In the genomic region with DNA sequence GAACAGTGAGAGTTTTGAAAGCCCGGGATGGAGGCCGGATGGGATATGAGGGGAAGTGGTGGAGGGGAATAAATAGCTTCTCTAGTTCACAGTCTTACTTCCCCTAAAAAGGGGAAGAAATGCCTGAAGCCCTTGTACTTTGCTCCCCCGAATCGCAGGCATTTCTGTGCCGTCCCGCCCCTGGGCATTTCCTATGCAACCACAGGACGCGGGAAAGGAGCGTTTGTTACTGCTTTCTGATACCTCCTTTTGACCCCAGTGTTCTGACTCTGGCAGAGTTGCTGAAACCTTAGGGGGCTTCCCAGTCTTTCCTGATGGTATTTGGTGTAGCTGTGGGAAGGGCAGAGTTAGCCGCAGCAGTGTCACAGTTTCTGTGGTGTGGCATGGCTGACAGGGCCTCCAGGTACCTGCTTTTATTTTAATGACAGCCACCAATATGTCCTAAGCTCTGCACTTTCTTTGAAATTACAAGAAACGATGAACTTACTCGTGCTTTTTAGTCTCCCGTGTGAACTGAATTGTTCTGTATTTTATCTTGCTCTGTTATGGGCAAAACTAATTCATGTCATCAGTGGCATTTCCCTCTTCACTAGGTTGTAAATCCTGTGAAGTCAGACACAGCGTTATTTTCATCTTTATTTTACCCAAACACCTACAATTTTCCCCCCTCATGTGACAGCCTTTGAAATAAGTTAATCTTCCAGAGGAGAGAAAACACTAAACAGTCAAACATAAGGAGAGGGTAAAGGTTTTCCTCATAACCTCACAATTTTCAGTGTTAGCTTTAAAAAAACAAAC, we compare ENCODE assay signal across 8 cellular contexts. TPM values are rescaled to one million over a fixed set of nuclear protein-coding genes. Genes with fewer than 3 reads are reported as not detected.
A peak's percentile ranks its signal among the peaks of the same experiment; 100 is the strongest.
DNase-seq lines count a peak whose midpoint lies in the region; ATAC-seq and TF ChIP-seq lines count a peak whose summit lies in the region.

No MANE protein-coding gene starts in this region.

- TF ChIP-seq POLR2A in upper lobe of left lung (IDR thresholded peaks at IDR 0.05): no peak

- peak overlapping the region; percentile 65 for H3K4me2 ChIP-seq in hepatocyte

- no peak for TF ChIP-seq EP300 in upper lobe of left lung (IDR thresholded peaks at IDR 0.05)

- H3K27ac Mint-ChIP-seq in activated naive CD4-positive, alpha-beta T cell treated with anti-CD3 and anti-CD28 coated beads, Interleukin-2, amount 50 U/mL, for 24 hours: no peak overlapping the region
- no peak overlapping the region for H3K27ac Mint-ChIP-seq in activated naive CD4-positive, alpha-beta T cell treated with anti-CD3 and anti-CD28 coated beads for 36 hours

- peaks cover 37% of the 10 kb centered on the region for H4K20me1 ChIP-seq in hepatocyte (ENCODE audit: insufficient read depth, poor library complexity, severe bottlenecking)

- peaks cover 57% of the 10 kb centered on the region for H3K4me1 ChIP-seq in hepatocyte (ENCODE audit: insufficient read depth)
- H3K4me1 ChIP-seq in upper lobe of left lung: peaks cover 37 to 76% (median 47%) of the 10 kb centered on the region in 4 donors

- peak overlapping the region; percentile 89 for H3K27ac ChIP-seq in hepatocyte
- H3K27ac ChIP-seq in upper lobe of left lung: peak overlapping the region; percentile 40 to 84 (median 54)

- intact Hi-C loops in activated naive CD4-positive, alpha-beta T cell treated with anti-CD3 and anti-CD28 coated beads for 36 hours (cut with micrococcal nuclease): loop anchor here (1.0 to 5.0 kb wide), 5 partner anchors 27 to 216 kb away; no protein-coding TSS in a partner anchor

- H3K9me3 ChIP-seq in hepatocyte (ENCODE audit: low read depth): no peaks in the 10 kb centered on the region
- H3K9me3 ChIP-seq in upper lobe of left lung: no peaks in the 10 kb centered on the region

- H3K4me1 Mint-ChIP-seq in activated naive CD4-positive, alpha-beta T cell treated with anti-CD3 and anti-CD28 coated beads, Interleukin-2, amount 50 U/mL, for 24 hours: peaks cover 84% of the 10 kb centered on the region
- H3K4me1 Mint-ChIP-seq in activated naive CD4-positive, alpha-beta T cell treated with anti-CD3 and anti-CD28 coated beads for 36 hours (ENCODE audit: low read depth): peaks cover 76% of the 10 kb centered on the region

- H3K27me3 ChIP-seq in hepatocyte (no peaks in the 10 kb centered on the region), upper lobe of left lung (no peaks in the 10 kb centered on the region)

- peak overlapping the region; percentile 69 for H3K4me3 Mint-ChIP-seq in activated naive CD4-positive, alpha-beta T cell treated with anti-CD3 and anti-CD28 coated beads, Interleukin-2, amount 50 U/mL, for 24 hours
- no peak overlapping the region for H3K4me3 Mint-ChIP-seq in activated naive CD4-positive, alpha-beta T cell treated with anti-CD3 and anti-CD28 coated beads for 36 hours

- ATAC-seq in upper lobe of left lung (ENCODE audit: low FRiP score in 2 of 2): peak; percentile 42 to 75
- ATAC-seq in GM21447 (IDR thresholded peaks at IDR 0.05; ENCODE audit: unreplicated experiment): no peak

- H3K36me3 ChIP-seq in hepatocyte (replicated peaks; ENCODE audit: insufficient read depth, low read depth) (no peaks in the 10 kb centered on the region), upper lobe of left lung (peaks cover 0 to 5% (median 0%) of the 10 kb centered on the region in 4 donors)

- TF ChIP-seq CTCF in hepatocyte (IDR thresholded peaks at IDR 0.05; ENCODE audit: poor library complexity): no peak
- no peak for TF ChIP-seq CTCF in upper lobe of left lung (IDR thresholded peaks at IDR 0.05)

- no peaks in the 10 kb centered on the region for H3K27me3 Mint-ChIP-seq in activated naive CD4-positive, alpha-beta T cell treated with anti-CD3 and anti-CD28 coated beads, Interleukin-2, amount 50 U/mL, for 24 hours
- no peaks in the 10 kb centered on the region for H3K27me3 Mint-ChIP-seq in activated naive CD4-positive, alpha-beta T cell treated with anti-CD3 and anti-CD28 coated beads for 36 hours (ENCODE audit: low read depth)

- 55% methylated on average over 14 of the region's 14 CpGs for WGBS in hepatocyte (ENCODE audit: low lambda C conversion rate, missing lambda C conversion rate)
- 45 to 62% methylated on average over 14 of the region's 14 CpGs for WGBS in upper lobe of left lung, 2 donors

- CTCF ChIA-PET in activated naive CD4-positive, alpha-beta T cell treated with anti-CD3 and anti-CD28 coated beads for 36 hours (lab: Charles Lee): interaction anchor here (0.6 to 8.2 kb wide), 31 partner anchors 11 to 1404 kb away, joined by 3 to 124 read pairs (median 7); a partner anchor contains a TSS

- no peak for DNase-seq in activated naive CD4-positive, alpha-beta T cell treated with anti-CD3 and anti-CD28 coated beads for 36 hours
- DNase-seq in OCI-M1 (lab: John Stamatoyannopoulos, UW) (peak; percentile 84), hepatocyte (ENCODE audit: low spot score) (no peak), upper lobe of left lung (peak in 1 of 2 donors; percentile 42), NCI-H510A treated with DMSO at 0.1 percent for 48 hours (lab: John Stamatoyannopoulos, UW) (no peak), NCI-H524 (lab: John Stamatoyannopoulos, UW) (no peak)

- no peaks in the 10 kb centered on the region for H3K9me2 ChIP-seq in hepatocyte (replicated peaks; ENCODE audit: insufficient read depth)

- H3K79me2 ChIP-seq in hepatocyte: peaks cover 88% of the 10 kb centered on the region

- H2AFZ ChIP-seq in hepatocyte: no peak overlapping the region

- peaks cover 2% of the 10 kb centered on the region for H3K36me3 Mint-ChIP-seq in activated naive CD4-positive, alpha-beta T cell treated with anti-CD3 and anti-CD28 coated beads, Interleukin-2, amount 50 U/mL, for 24 hours
- H3K36me3 Mint-ChIP-seq in activated naive CD4-positive, alpha-beta T cell treated with anti-CD3 and anti-CD28 coated beads for 36 hours (ENCODE audit: low read depth): peaks cover 1% of the 10 kb centered on the region

- H3K9me3 Mint-ChIP-seq in activated naive CD4-positive, alpha-beta T cell treated with anti-CD3 and anti-CD28 coated beads, Interleukin-2, amount 50 U/mL, for 24 hours: no peaks in the 10 kb centered on the region
- no peaks in the 10 kb centered on the region for H3K9me3 Mint-ChIP-seq in activated naive CD4-positive, alpha-beta T cell treated with anti-CD3 and anti-CD28 coated beads for 36 hours

- H3K4me3 ChIP-seq in hepatocyte (no peak overlapping the region), upper lobe of left lung (peak overlapping the region in 2 of 4 donors; percentile 24 to 30)

RNA-seq across cellular contexts. Expression of a gene that starts 27.1 kb away (rescaled TPM):
- total RNA-seq in activated naive CD4-positive, alpha-beta T cell treated with anti-CD3 and anti-CD28 coated beads for 36 hours: 10 to 100 TPM; 93.9 to 95.2 TPM
- 50.3 and 53.1 TPM in 2 replicates for total RNA-seq in hepatocyte
- 54.8 and 62.4 TPM in 2 replicates for polyA plus RNA-seq in hepatocyte
- total RNA-seq in upper lobe of left lung: 10 to 100 TPM; 40.9 to 64.7 (median 51.5) TPM
